Comparison of ENCODE assay signal across 8 cellular contexts in the genomic region with DNA sequence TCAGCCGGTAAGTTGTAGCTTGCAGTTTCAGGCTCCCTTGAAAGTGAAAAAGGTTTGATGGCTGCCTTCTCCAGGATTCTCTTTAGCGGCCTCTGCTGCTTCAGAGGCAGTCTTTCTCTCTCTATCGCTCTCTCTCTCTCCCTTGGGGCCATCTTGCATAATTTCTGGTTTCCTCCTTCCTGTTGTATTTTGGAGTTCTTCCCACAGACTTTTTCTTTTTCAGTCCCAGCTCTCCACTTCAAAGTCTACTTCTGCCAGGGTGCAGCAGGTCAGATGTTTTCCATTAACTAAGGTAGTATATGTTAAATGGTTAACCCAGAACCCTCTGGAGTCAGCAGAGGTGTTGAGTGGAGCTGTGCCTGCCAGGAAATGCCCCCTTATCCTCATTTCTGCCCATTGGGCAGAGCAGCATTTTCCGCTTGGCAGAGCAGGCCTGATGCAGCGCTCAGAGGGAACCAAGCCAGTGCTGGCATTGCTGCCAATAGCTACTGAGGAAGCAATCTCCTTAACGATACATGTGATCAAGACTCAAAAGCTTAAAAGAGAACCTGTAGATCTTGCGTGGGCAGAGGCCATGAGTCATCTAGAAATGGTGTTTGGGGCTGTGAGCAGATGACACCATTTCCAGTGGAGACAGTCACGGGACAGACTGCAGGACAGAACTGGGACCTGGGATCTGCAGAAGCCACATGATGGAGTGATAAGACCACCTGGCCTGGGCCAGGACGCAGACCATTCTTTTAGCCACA. TPM values are rescaled to one million over a fixed set of nuclear protein-coding genes. Genes with fewer than 3 reads are reported as not detected.
DNase-seq lines count a peak whose midpoint lies in the region; ATAC-seq, FAIRE-seq and TF ChIP-seq lines count a peak whose summit lies in the region.

No MANE protein-coding gene starts in this region.

- peak; percentile 35 to 56 for TF ChIP-seq RAD21 in liver (IDR thresholded peaks at IDR 0.05)

- 49% methylated on average over 9 of the region's 9 CpGs for WGBS in liver

- no peak overlapping the region for H3K9ac ChIP-seq in liver (ENCODE audit: low read depth in 1 of 2, low read length in 2 of 2)

- ATAC-seq in HG02642 (IDR thresholded peaks at IDR 0.05; ENCODE audit: poor library complexity, unreplicated experiment): peak; percentile 79
- peak; percentile 73 for ATAC-seq in stimulated activated naive CD8-positive, alpha-beta T cell treated with anti-CD3 and anti-CD28 coated beads, Interleukin-15, Interleukin-2, amounts not matched to agents 100 U/mL and 50 U/mL, for 24 hours

- no peaks in the 10 kb centered on the region for H3K9me3 ChIP-seq in liver (ENCODE audit: control insufficient read depth in 4 of 4, low read length in 3 of 4)

- H3K4me1 ChIP-seq in liver (ENCODE audit: control insufficient read depth in 4 of 4, insufficient read depth in 4 of 4, low read length in 3 of 4): peaks cover 0 to 17% (median 11%) of the 10 kb centered on the region in 4 donors

- TF ChIP-seq CTCF in cardiac fibroblast (IDR thresholded peaks at IDR 0.05; ENCODE audit: low read depth, low read length): peak; percentile 22
- TF ChIP-seq CTCF in liver (IDR thresholded peaks at IDR 0.05; ENCODE audit: low read depth, low read length, missing input control): no peak

- H3K27me3 ChIP-seq in liver (ENCODE audit: control insufficient read depth in 4 of 4, insufficient read depth in 4 of 4, low read length in 3 of 4): no peaks in the 10 kb centered on the region

- peak; percentile 43; the same call in 1 of the 2 replicates for TF ChIP-seq POLR2A in GM12891 (IDR thresholded peaks at IDR 0.05; ENCODE audit: low read depth, low read length)

- peak; percentile 30 for DNase-seq in A172 (ENCODE audit: low spot score)
- no peak for DNase-seq in GM12891 (ENCODE audit: insufficient read length, low spot score)
- peak; percentile 78 for DNase-seq in NCI-H226
- DNase-seq in cardiac fibroblast (ENCODE audit: low read depth in 2 of 2): peak; percentile 92
- DNase-seq in stimulated activated naive CD8-positive, alpha-beta T cell treated with anti-CD3 and anti-CD28 coated beads, Interleukin-15, Interleukin-2, amounts not matched to agents 100 U/mL and 50 U/mL, for 24 hours: peak; percentile 30
- no peak for DNase-seq in NCI-H345 treated with DMSO at 0.1 percent for 48 hours (lab: John Stamatoyannopoulos, UW; ENCODE audit: unreplicated experiment)

- peak overlapping the region; percentile 0 to 40 for H3K27ac ChIP-seq in liver (ENCODE audit: low read depth in 1 of 2, low read length in 2 of 2)

- peak; percentile 79 for FAIRE-seq in GM12891 (lab: Jason Lieb, UNC)

- no peak overlapping the region for H3K4me3 ChIP-seq in cardiac fibroblast (replicated peaks in 1 of 2; ENCODE audit: low read depth in 2 of 2, low read length in 2 of 2)
- no peak overlapping the region for H3K4me3 ChIP-seq in liver (ENCODE audit: low read depth in 1 of 3, low read length in 3 of 3)

- H3K36me3 ChIP-seq in liver (ENCODE audit: control insufficient read depth in 4 of 4, insufficient read depth in 3 of 4, low read depth in 1 of 4, low read length in 3 of 4): no peaks in the 10 kb centered on the region

TF ChIP-seq in GM12891, 5 proteins besides CTCF, POLR2A, EP300 and RAD21:
- TF ChIP-seq POU2F2 (IDR thresholded peaks at IDR 0.05; ENCODE audit: low read depth, low read length) (0 out of 2 replicates have a peak, but pooled peaks have one; percentile 6), POLR2AphosphoS5 (IDR thresholded peaks at IDR 0.05; ENCODE audit: low read depth, low read length) (no peak), SPI1 (IDR thresholded peaks at IDR 0.05; ENCODE audit: low read depth, low read length) (0 out of 2 replicates have a peak, but pooled peaks have one; percentile 6), PAX5 (IDR thresholded peaks at IDR 0.05; ENCODE audit: insufficient read depth, low read length, severe bottlenecking) (no peak), TAF1 (IDR thresholded peaks at IDR 0.05; ENCODE audit: low read depth, low read length) (no peak)
TF ChIP-seq in GM12891: peak in this region for 2.

TF ChIP-seq in liver, 16 proteins besides CTCF, POLR2A, EP300 and RAD21:
- TF ChIP-seq TAF1 (conservative IDR thresholded peaks at IDR 0.05) (no peak), HNF4A (conservative IDR thresholded peaks at IDR 0.05) (peak; percentile 39 to 71), RXRA (IDR thresholded peaks at IDR 0.05) (peak; percentile 34 to 61), SP1 (IDR thresholded peaks at IDR 0.05) (peak; percentile 78), FOXA1 (IDR thresholded peaks at IDR 0.05) (no peak), ZBTB33 (IDR thresholded peaks at IDR 0.05) (no peak), YY1 (IDR thresholded peaks at IDR 0.05) (peak; percentile 86), HNF4G (IDR thresholded peaks at IDR 0.05) (peak; percentile 10), FOXA2 (IDR thresholded peaks at IDR 0.05) (no peak), NR2F2 (IDR thresholded peaks at IDR 0.05) (peak; percentile 70), JUND (IDR thresholded peaks at IDR 0.05) (peak; percentile 28 to 45), EGR1 (IDR thresholded peaks at IDR 0.05; ENCODE audit: low read depth in 2 of 2) (peak in 1 of 2 donors; percentile 34), GABPA (IDR thresholded peaks at IDR 0.05 in 1 of 2, conservative IDR thresholded peaks at IDR 0.05 in 1 of 2) (no peak)
- TF ChIP-seq, protein P1, sequence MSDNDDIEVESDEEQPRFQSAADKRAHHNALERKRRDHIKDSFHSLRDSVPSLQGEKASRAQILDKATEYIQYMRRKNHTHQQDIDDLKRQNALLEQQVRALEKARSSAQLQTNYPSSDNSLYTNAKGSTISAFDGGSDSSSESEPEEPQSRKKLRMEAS (IDR thresholded peaks at IDR 0.05): peak; percentile 58
- TF ChIP-seq, protein P2, sequence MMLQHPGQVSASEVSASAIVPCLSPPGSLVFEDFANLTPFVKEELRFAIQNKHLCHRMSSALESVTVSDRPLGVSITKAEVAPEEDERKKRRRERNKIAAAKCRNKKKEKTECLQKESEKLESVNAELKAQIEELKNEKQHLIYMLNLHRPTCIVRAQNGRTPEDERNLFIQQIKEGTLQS (IDR thresholded peaks at IDR 0.05): peak; percentile 46
- TF ChIP-seq, protein P3, sequence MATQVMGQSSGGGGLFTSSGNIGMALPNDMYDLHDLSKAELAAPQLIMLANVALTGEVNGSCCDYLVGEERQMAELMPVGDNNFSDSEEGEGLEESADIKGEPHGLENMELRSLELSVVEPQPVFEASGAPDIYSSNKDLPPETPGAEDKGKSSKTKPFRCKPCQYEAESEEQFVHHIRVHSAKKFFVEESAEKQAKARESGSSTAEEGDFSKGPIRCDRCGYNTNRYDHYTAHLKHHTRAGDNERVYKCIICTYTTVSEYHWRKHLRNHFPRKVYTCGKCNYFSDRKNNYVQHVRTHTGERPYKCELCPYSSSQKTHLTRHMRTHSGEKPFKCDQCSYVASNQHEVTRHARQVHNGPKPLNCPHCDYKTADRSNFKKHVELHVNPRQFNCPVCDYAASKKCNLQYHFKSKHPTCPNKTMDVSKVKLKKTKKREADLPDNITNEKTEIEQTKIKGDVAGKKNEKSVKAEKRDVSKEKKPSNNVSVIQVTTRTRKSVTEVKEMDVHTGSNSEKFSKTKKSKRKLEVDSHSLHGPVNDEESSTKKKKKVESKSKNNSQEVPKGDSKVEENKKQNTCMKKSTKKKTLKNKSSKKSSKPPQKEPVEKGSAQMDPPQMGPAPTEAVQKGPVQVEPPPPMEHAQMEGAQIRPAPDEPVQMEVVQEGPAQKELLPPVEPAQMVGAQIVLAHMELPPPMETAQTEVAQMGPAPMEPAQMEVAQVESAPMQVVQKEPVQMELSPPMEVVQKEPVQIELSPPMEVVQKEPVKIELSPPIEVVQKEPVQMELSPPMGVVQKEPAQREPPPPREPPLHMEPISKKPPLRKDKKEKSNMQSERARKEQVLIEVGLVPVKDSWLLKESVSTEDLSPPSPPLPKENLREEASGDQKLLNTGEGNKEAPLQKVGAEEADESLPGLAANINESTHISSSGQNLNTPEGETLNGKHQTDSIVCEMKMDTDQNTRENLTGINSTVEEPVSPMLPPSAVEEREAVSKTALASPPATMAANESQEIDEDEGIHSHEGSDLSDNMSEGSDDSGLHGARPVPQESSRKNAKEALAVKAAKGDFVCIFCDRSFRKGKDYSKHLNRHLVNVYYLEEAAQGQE (IDR thresholded peaks at IDR 0.05): peak; percentile 14

RNA-seq across cellular contexts. Expression of gene DBI, which starts 20.8 kb away (rescaled TPM):
- total RNA-seq in A172 (2014; rRNA removed; shearing (Covaris generic)): 226 and 257 TPM in 2 replicates
- polyA plus RNA-seq in GM12891 (2012; ENCODE audit: low read depth, missing spikeins): 602 TPM
- 100 to 1,000 TPM; 134 to 187 TPM for total RNA-seq in liver
- 100 to 1,000 TPM; 524 to 900 TPM for polyA plus RNA-seq in liver

RNA-seq across cellular contexts. Expression of gene C2orf76, which starts 20.9 kb away (rescaled TPM):
- total RNA-seq in A172 (2014; rRNA removed; shearing (Covaris generic)): 25.6 and 34.5 TPM in 2 replicates
- 17.2 TPM for polyA plus RNA-seq in GM12891 (2012; ENCODE audit: low read depth, missing spikeins)
- 1 to 10 TPM; 2.7 to 5.2 TPM for total RNA-seq in liver
- polyA plus RNA-seq in liver: 1 to 10 TPM; 3.9 to 6.3 TPM

RNA-seq across cellular contexts. Expression of gene TMEM37, which starts 44.1 kb away (rescaled TPM):
- total RNA-seq in A172 (2014; rRNA removed; shearing (Covaris generic)): 0.12 and 1.3 TPM in 2 replicates
- 0.31 TPM for polyA plus RNA-seq in GM12891 (2012; ENCODE audit: low read depth, missing spikeins)
- 10 to 100 TPM; 17.6 to 30.3 TPM for total RNA-seq in liver
- 100 to 1,000 TPM in 1 of 2 donors, 10 to 100 TPM in 1; 44.5 to 125 TPM for polyA plus RNA-seq in liver

Comparison
In these comparisons a context has a peak if more than half of its experiments do, and no peak if none do; other contexts are left out.
1. DNase-seq: peak in A172 (single experiment), NCI-H226 (single experiment), cardiac fibroblast (2 of 2) and stimulated activated naive CD8-positive, alpha-beta T cell treated with anti-CD3 and anti-CD28 coated beads, Interleukin-15, Interleukin-2, amounts not matched to agents 100 U/mL and 50 U/mL, for 24 hours (single experiment); none in GM12891 (single experiment) and NCI-H345 treated with DMSO at 0.1 percent for 48 hours (single experiment).